15 cellular contexts compared by ENCODE assay signal in the genomic region with DNA sequence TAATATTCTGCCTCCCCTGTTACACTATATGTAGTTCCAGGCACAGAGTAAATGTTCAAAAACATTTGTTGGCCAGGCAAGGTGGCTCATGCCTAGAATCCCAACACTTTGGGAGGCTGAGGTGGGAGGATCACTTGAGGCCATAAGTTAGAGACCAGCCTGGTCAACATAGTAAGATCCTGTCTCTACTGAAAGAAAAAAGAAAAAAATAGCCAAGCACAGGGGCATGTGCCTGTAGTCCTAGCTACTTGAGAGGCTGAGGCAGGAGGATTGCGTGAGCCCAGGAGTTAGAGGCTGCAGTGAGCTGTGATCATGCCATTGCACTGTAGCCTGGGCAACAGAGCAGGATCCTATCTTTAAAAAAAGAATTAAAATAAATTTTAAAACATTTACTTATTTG. TPM values are rescaled to one million over a fixed set of nuclear protein-coding genes. Genes with fewer than 3 reads are reported as not detected.
DNase-seq lines count a peak whose midpoint lies in the region; ATAC-seq and TF ChIP-seq lines count a peak whose summit lies in the region.
"Had no signal": no experiment of that assay in that cellular context is flagged by ENCODE, and none has a peak within 500 bp of the region (broad histone marks: within the 10 kb centered on the region; RNA-seq: fewer than 3 reads in every experiment).

No MANE protein-coding gene starts in this region.

- no peak for TF ChIP-seq CTCF in HEK293 (tag by site-specific recombination; IDR thresholded peaks at IDR 0.05)
- TF ChIP-seq CTCF in VCaP (conservative IDR thresholded peaks at IDR 0.05), result no peak

- POLR2A ChIA-PET in HEK293 (lab: Yijun Ruan, JAX), result no interaction called here

- no peaks in the 10 kb centered on the region for H3K27me3 ChIP-seq in BLaER1 treated with 17β-estradiol and CSF1 and Interleukin-3, amounts not matched to agents 10 nM and 100 nM
- no peaks in the 10 kb centered on the region for H3K27me3 ChIP-seq in MG63

- peak overlapping the region in 1 of 11 experiments; percentile 64; a peak in 2 of 22 replicates for H3K27ac ChIP-seq in BLaER1 treated with 17β-estradiol and CSF1 and Interleukin-3, amounts not matched to agents 10 nM and 100 nM
- no peak overlapping the region; the same call in 1 of the 2 replicates for H3K27ac ChIP-seq in HEK293 (ENCODE audit: extremely low read depth, low read depth, low read length)
- H3K27ac ChIP-seq in VCaP, result peak overlapping the region; percentile 97

- H3K4me1 ChIP-seq in BLaER1 treated with 17β-estradiol and CSF1 and Interleukin-3, amounts not matched to agents 10 nM and 100 nM, result peaks cover 32 to 48% (median 39%) of the 10 kb centered on the region in 10 experiments
- peaks cover 15% of the 10 kb centered on the region for H3K4me1 ChIP-seq in HEK293 (ENCODE audit: control insufficient read depth, insufficient read depth, low read length)
- H3K4me1 ChIP-seq: HAP-1 had no signal

- H4K20me1 ChIP-seq in BLaER1 treated with 17β-estradiol and CSF1 and Interleukin-3, amounts not matched to agents 10 nM and 100 nM, result no peaks in the 10 kb centered on the region

- H3K4me2 ChIP-seq in BLaER1 treated with 17β-estradiol and CSF1 and Interleukin-3, amounts not matched to agents 10 nM and 100 nM, result peak overlapping the region; percentile 78 to 94 (median 87)

- peaks cover 0 to 18% (median 4%) of the 10 kb centered on the region in 11 experiments; a peak in 4 of 22 replicates for H3K36me3 ChIP-seq in BLaER1 treated with 17β-estradiol and CSF1 and Interleukin-3, amounts not matched to agents 10 nM and 100 nM
- no peaks in the 10 kb centered on the region for H3K36me3 ChIP-seq in HEK293 (ENCODE audit: control insufficient read depth in 2 of 2, insufficient read depth in 1 of 2, low read length in 2 of 2)
- no peaks in the 10 kb centered on the region for H3K36me3 ChIP-seq in MG63
- H3K36me3 ChIP-seq: HAP-1 had no signal

- DNase-seq in mesenteric fat pad (ENCODE audit: low spot score), result peak; percentile 4
- DNase-seq in NCI-H146 treated with DMSO at 0.1 percent for 48 hours (lab: John Stamatoyannopoulos, UW; ENCODE audit: unreplicated experiment), result no peak
- DNase-seq in MG63, result no peak
- DNase-seq in LoVo (ENCODE audit: low spot score), result no peak
- DNase-seq: AML-193; CD4-positive, alpha-beta memory T cell; DMS53; DMS79 treated with DMSO at 0.1 percent for 48 hours; GF-D8; GOT3 had no signal

- no peak for ATAC-seq in HG03135 (IDR thresholded peaks at IDR 0.05; ENCODE audit: unreplicated experiment)

- peak overlapping the region in 2 of 10 experiments; percentile 49 to 50; a peak in 1 of 20 replicates for H3K4me3 ChIP-seq in BLaER1 treated with 17β-estradiol and CSF1 and Interleukin-3, amounts not matched to agents 10 nM and 100 nM
- H3K4me3 ChIP-seq in HEK293 (ENCODE audit: low read depth, low read length) (no peak overlapping the region), MG63 (no peak overlapping the region)
- H3K4me3 ChIP-seq: HAP-1 had no signal

- no peak overlapping the region; a peak in 1 of 22 replicates for H3K9ac ChIP-seq in BLaER1 treated with 17β-estradiol and CSF1 and Interleukin-3, amounts not matched to agents 10 nM and 100 nM

- CTCF ChIA-PET in HEK293 (lab: Yijun Ruan, JAX), result interaction anchor here (0.7 to 6.2 kb wide), 4 partner anchors 11 to 213 kb away, joined by 3 to 60 read pairs (median 4); no protein-coding TSS in a partner anchor

- peaks cover 16 to 36% (median 27%) of the 10 kb centered on the region in 11 experiments for H3K9me3 ChIP-seq in BLaER1 treated with 17β-estradiol and CSF1 and Interleukin-3, amounts not matched to agents 10 nM and 100 nM (replicated peaks in 1 of 11)
- no peaks in the 10 kb centered on the region for H3K9me3 ChIP-seq in HEK293 (ENCODE audit: control insufficient read depth, insufficient read depth, low read depth, low read length)
- peaks cover 2% of the 10 kb centered on the region; the same call in 1 of the 2 replicates for H3K9me3 ChIP-seq in MG63
- H3K9me3 ChIP-seq: HAP-1 had no signal

TF ChIP-seq in HEK293, 187 proteins besides CTCF, POLR2A, EP300 and RAD21:
- no peak for TF ChIP-seq ZNF391 (tag by site-specific recombination; IDR thresholded peaks at IDR 0.05; ENCODE audit: borderline replicate concordance, low read depth)
- TF ChIP-seq ZNF121 (tag by site-specific recombination; IDR thresholded peaks at IDR 0.05), result peak; percentile 93
- TF ChIP-seq ZNF585B (tag by site-specific recombination; IDR thresholded peaks at IDR 0.05), result no peak
- 0 out of 2 replicates have a peak, but pooled peaks have one; percentile 2 for TF ChIP-seq ZNF423 (tag by site-specific recombination; IDR thresholded peaks at IDR 0.05)

RNA-seq across cellular contexts. Expression of a gene that starts 57.6 kb away (rescaled TPM):
- not detected for total RNA-seq in mesenteric fat pad
- 4.4 and 8.0 TPM in 2 replicates for total RNA-seq in MG63 (2014; rRNA removed; shearing (Covaris generic); ENCODE audit: low replicate concordance)
- total RNA-seq: CD4-positive, alpha-beta memory T cell had no signal
